Comparison of ENCODE assay signal across 12 cellular contexts in the genomic region with DNA sequence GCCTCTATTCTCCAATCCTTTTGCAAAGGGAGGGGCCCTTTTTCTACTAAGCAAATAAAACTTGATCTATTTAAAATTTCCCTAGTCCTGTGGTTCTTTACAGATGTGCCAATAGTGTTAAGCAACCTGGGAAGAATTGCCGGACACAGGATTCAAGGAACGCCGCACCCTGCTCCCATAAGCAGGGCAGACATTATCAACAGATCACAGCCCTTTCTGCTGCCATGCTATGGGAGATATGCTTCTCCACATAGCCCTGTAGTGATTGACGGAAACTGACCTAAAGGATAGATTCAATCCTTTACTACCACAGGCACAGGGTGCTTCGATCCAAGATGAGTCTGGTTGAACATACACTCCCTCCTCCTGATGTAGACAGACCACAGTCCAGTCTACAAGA.
DNase-seq lines count a peak whose midpoint lies in the region; ATAC-seq and TF ChIP-seq lines count a peak whose summit lies in the region.
"Had no signal": no experiment of that assay in that cellular context is flagged by ENCODE, and none has a peak within 500 bp of the region (broad histone marks: within the 10 kb centered on the region; RNA-seq: fewer than 3 reads in every experiment).

No MANE protein-coding gene starts in this region.

- no peak for TF ChIP-seq POLR2A in tibial nerve (IDR thresholded peaks at IDR 0.05)

- peak overlapping the region; percentile 7 for H3K27ac ChIP-seq in caudate nucleus (ENCODE audit: low read depth, low read length)
- peak overlapping the region in 1 of 4 donors; percentile 10 for H3K27ac ChIP-seq in tibial nerve
- H3K27ac ChIP-seq: HL-60, WERI-Rb-1 had no signal

- TF ChIP-seq CTCF in GM10248 (IDR thresholded peaks at IDR 0.05; ENCODE audit: control extremely low read depth, extremely low read depth, low read depth, missing control alignments) = no peak
- no peak for TF ChIP-seq CTCF in tibial nerve (IDR thresholded peaks at IDR 0.05)

- H3K27me3 ChIP-seq in tibial nerve (no peaks in the 10 kb centered on the region), H7 (ENCODE audit: control insufficient read depth, insufficient read depth, low read length) (no peaks in the 10 kb centered on the region)

- DNase-seq in caudate nucleus (lab: John Stamatoyannopoulos, UW) = no peak
- no peak for DNase-seq in GM10248 (ENCODE audit: extremely low spot score)
- no peak for DNase-seq in tibial nerve (ENCODE audit: low spot score in 2 of 2)
- no peak for DNase-seq in stimulated activated CD4-positive, alpha-beta T cell treated with anti-CD3 and anti-CD28 coated beads, Interleukin-2, amount 100 ng/mL, for 48 hours
- no peak for DNase-seq in H7
- DNase-seq: NCI-H446 treated with DMSO at 0.1 percent for 48 hours, WERI-Rb-1 had no signal

- ATAC-seq in GM18502 (IDR thresholded peaks at IDR 0.05; ENCODE audit: poor library complexity, unreplicated experiment) (peak; percentile 35), GM21381 (IDR thresholded peaks at IDR 0.05; ENCODE audit: unreplicated experiment) (peak; percentile 33), HG03159 (IDR thresholded peaks at IDR 0.05; ENCODE audit: unreplicated experiment) (peak; percentile 22)
- ATAC-seq: sciatic nerve had no signal

- 86 to 93% methylated on average over 5 of the region's 5 CpGs for WGBS in tibial nerve, 2 donors

- H3K4me3 ChIP-seq in tibial nerve (no peak overlapping the region), H7 (ENCODE audit: insufficient read depth, low read depth, low read length) (no peak overlapping the region)

- POLR2A ChIA-PET in GM10248 (lab: Yijun Ruan, JAX) = no interaction called here

- peaks cover 0 to 7% (median 0%) of the 10 kb centered on the region in 3 donors for H3K36me3 ChIP-seq in tibial nerve
- H3K36me3 ChIP-seq in H7 (replicated peaks; ENCODE audit: control insufficient read depth, insufficient read depth, low read length) = no peaks in the 10 kb centered on the region; the same call in 1 of the 2 replicates
- H3K36me3 ChIP-seq: WERI-Rb-1 had no signal

- no peak for TF ChIP-seq EP300 in tibial nerve (IDR thresholded peaks at IDR 0.05)

- no peaks in the 10 kb centered on the region for H3K9me3 ChIP-seq in tibial nerve

- CTCF ChIA-PET in GM10248 (lab: Yijun Ruan, JAX) = interaction anchor here (1.4 to 4.6 kb wide), 4 partner anchors 12 to 319 kb away, joined by 5 to 27 read pairs (median 10); no protein-coding TSS in a partner anchor

- H3K4me1 ChIP-seq in tibial nerve = peaks cover 0 to 62% (median 33%) of the 10 kb centered on the region in 4 donors
